10 cellular contexts compared by ENCODE assay signal in the genomic region with DNA sequence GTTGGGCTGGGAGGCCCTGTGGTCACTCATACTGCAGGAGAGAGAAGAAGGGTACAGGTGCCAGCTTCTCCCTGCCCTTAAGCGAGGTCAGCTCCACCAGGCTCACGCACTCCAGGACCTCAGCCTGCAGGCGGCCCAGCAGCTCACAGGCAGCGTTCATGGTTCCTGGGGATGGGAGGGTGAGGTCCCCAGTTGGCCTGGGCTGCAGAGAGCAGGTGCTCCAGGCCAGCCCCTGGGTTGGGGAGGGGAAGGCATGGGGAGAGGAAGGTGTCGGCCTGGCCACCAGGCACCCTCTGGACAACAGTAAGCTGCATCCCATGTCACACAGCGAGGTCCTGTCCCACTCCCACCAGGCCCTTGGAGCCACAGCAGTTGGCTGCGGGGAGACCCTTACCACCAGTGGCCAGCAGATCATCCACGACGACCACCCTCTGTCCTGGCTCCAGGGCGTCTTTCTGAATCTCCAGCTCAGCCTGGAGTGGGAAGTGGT. TPM values are rescaled to one million over a fixed set of nuclear protein-coding genes. Genes with fewer than 3 reads are reported as not detected.
DNase-seq lines count a peak whose midpoint lies in the region; ATAC-seq and TF ChIP-seq lines count a peak whose summit lies in the region.
"Had no signal": no experiment of that assay in that cellular context is flagged by ENCODE, and none has a peak within 500 bp of the region (broad histone marks: within the 10 kb centered on the region; RNA-seq: fewer than 3 reads in every experiment).

No MANE protein-coding gene starts in this region.

- H3K4me1 Mint-ChIP-seq in Calu3 (ENCODE audit: low read depth, unreplicated experiment) (peaks cover 12% of the 10 kb centered on the region), HFFc6 (ENCODE audit: low read depth) (peaks cover 20% of the 10 kb centered on the region)
- H3K4me1 Mint-ChIP-seq in activated T-cell treated with anti-CD3 and anti-CD28 coated beads, Interleukin-2, amount 50 U/mL, for 72 hours (ENCODE audit: low read depth), result peaks cover 36% of the 10 kb centered on the region

- intact Hi-C loops in Calu3 (cut with micrococcal nuclease; ENCODE audit: unreplicated experiment), result no loop called here

- H3K4me1 ChIP-seq in mucosa of stomach (ENCODE audit: control insufficient read depth, insufficient read depth, low read length), result peaks cover 31% of the 10 kb centered on the region
- peaks cover 9% of the 10 kb centered on the region for H3K4me1 ChIP-seq in BE2C

- TF ChIP-seq CTCF in Calu3 (IDR thresholded peaks at IDR 0.05; ENCODE audit: unreplicated experiment), result no peak
- TF ChIP-seq CTCF in HFFc6 (IDR thresholded peaks at IDR 0.05), result no peak
- no peak for TF ChIP-seq CTCF in BE2C (IDR thresholded peaks at IDR 0.05; ENCODE audit: low read depth, low read length)

- H3K27ac Mint-ChIP-seq in Calu3 (ENCODE audit: unreplicated experiment) (peak overlapping the region; percentile 97), HFFc6 (peak overlapping the region; percentile 87; the same call in 1 of the 2 replicates)
- no peak overlapping the region for H3K27ac Mint-ChIP-seq in activated T-cell treated with anti-CD3 and anti-CD28 coated beads, Interleukin-2, amount 50 U/mL, for 72 hours

- H3K4me3 ChIP-seq in mucosa of stomach (ENCODE audit: low read length) (no peak overlapping the region), BE2C (ENCODE audit: low read depth, low read length) (no peak overlapping the region)

- H3K36me3 Mint-ChIP-seq in Calu3 (ENCODE audit: insufficient read depth, unreplicated experiment) (peaks cover 88% of the 10 kb centered on the region), HFFc6 (ENCODE audit: low read depth) (no peaks in the 10 kb centered on the region; the same call in 1 of the 2 replicates)
- peaks cover 0 to 2% of the 10 kb centered on the region in 2 donors for H3K36me3 Mint-ChIP-seq in activated T-cell treated with anti-CD3 and anti-CD28 coated beads, Interleukin-2, amount 50 U/mL, for 72 hours (ENCODE audit: insufficient read depth in 2 of 2)

- H3K27me3 ChIP-seq in mucosa of stomach (ENCODE audit: control insufficient read depth, insufficient read depth, low read length), result no peaks in the 10 kb centered on the region
- H3K27me3 ChIP-seq in BE2C, result peaks cover 5% of the 10 kb centered on the region; the same call in 1 of the 2 replicates

- CTCF ChIA-PET in Calu3 (lab: Charles Lee), result interaction anchor here (1.2 to 3.3 kb wide), 3 partner anchors 27 to 72 kb away, joined by 3 to 16 read pairs (median 15); no protein-coding TSS in a partner anchor

- peak overlapping the region; percentile 78 for H3K9ac ChIP-seq in mucosa of stomach (ENCODE audit: low read length)

- peak overlapping the region; percentile 97 for H3K4me3 Mint-ChIP-seq in Calu3 (ENCODE audit: low read depth, unreplicated experiment)
- peak overlapping the region; percentile 88; the same call in 1 of the 2 replicates for H3K4me3 Mint-ChIP-seq in HFFc6
- H3K4me3 Mint-ChIP-seq in activated T-cell treated with anti-CD3 and anti-CD28 coated beads, Interleukin-2, amount 50 U/mL, for 72 hours, result peak overlapping the region; percentile 97 to 98

- ATAC-seq in activated T-cell treated with anti-CD3 and anti-CD28 coated beads, Interleukin-2, amount 50 U/mL, for 72 hours (replicated peaks in 1 of 2), result no peak
- ATAC-seq in GM18907 (IDR thresholded peaks at IDR 0.05; ENCODE audit: unreplicated experiment) (no peak), GM19467 (IDR thresholded peaks at IDR 0.05; ENCODE audit: unreplicated experiment) (no peak)

- DNase-seq in Calu3 (no peak), HFFc6 (no peak), BE2C (no peak), amygdala (lab: John Stamatoyannopoulos, UW) (no peak)
- DNase-seq in activated T-cell treated with anti-CD3 and anti-CD28 coated beads, Interleukin-2, amount 50 U/mL, for 72 hours, result no peak
- DNase-seq: foreskin melanocyte, NCI-H510A treated with DMSO at 0.1 percent for 48 hours had no signal

- no peaks in the 10 kb centered on the region for H3K9me3 ChIP-seq in mucosa of stomach (ENCODE audit: control insufficient read depth, low read length)
- H3K9me3 ChIP-seq in BE2C, result peaks cover 5% of the 10 kb centered on the region; the same call in 1 of the 2 replicates

- no TSS peak for BruUV-seq in Calu3 (replicated peaks; lab: Mats Ljungman, UMichigan)

- no peaks in the 10 kb centered on the region for H3K9me3 Mint-ChIP-seq in Calu3 (ENCODE audit: low read depth, unreplicated experiment)
- no peaks in the 10 kb centered on the region for H3K9me3 Mint-ChIP-seq in HFFc6
- no peaks in the 10 kb centered on the region for H3K9me3 Mint-ChIP-seq in activated T-cell treated with anti-CD3 and anti-CD28 coated beads, Interleukin-2, amount 50 U/mL, for 72 hours

- H3K36me3 ChIP-seq in mucosa of stomach (ENCODE audit: control insufficient read depth, insufficient read depth, low read length) (no peaks in the 10 kb centered on the region), BE2C (peaks cover 62% of the 10 kb centered on the region)

- H3K27me3 Mint-ChIP-seq in Calu3 (ENCODE audit: unreplicated experiment), result no peaks in the 10 kb centered on the region
- H3K27me3 Mint-ChIP-seq in HFFc6 (ENCODE audit: insufficient read depth), result peaks cover 7% of the 10 kb centered on the region
- no peaks in the 10 kb centered on the region for H3K27me3 Mint-ChIP-seq in activated T-cell treated with anti-CD3 and anti-CD28 coated beads, Interleukin-2, amount 50 U/mL, for 72 hours (ENCODE audit: low read depth)

RNA-seq across cellular contexts. Expression of a gene that starts 2.0 kb away (rescaled TPM):
- 203 and 207 TPM in 2 replicates for total RNA-seq in Calu3 (2022)
- total RNA-seq in HFFc6 (2021; fragmentation: NEBNext Ultra II Directional; extraction: Animal tissue kit (Norgen Biotek cat#: 25700)), result 100 to 1,000 TPM; 123 to 163 (median 130) TPM
- 100 to 1,000 TPM; 116 to 139 TPM for total RNA-seq in activated T-cell treated with anti-CD3 and anti-CD28 coated beads, Interleukin-2, amount 50 U/mL, for 72 hours
- polyA plus RNA-seq in BE2C (2012; ENCODE audit: insufficient read depth, insufficient read length, low read depth), result 391 TPM

RNA-seq across cellular contexts. Expression of a gene that starts 6.1 kb away (rescaled TPM):
- 74.8 and 82.5 TPM in 2 replicates for total RNA-seq in Calu3 (2022)
- 10 to 100 TPM; 13.3 to 28.2 (median 22.2) TPM for total RNA-seq in HFFc6 (2021; fragmentation: NEBNext Ultra II Directional; extraction: Animal tissue kit (Norgen Biotek cat#: 25700))
- 100 to 1,000 TPM; 167 to 172 TPM for total RNA-seq in activated T-cell treated with anti-CD3 and anti-CD28 coated beads, Interleukin-2, amount 50 U/mL, for 72 hours
- 27.8 TPM for polyA plus RNA-seq in BE2C (2012; ENCODE audit: insufficient read depth, insufficient read length, low read depth)

RNA-seq across cellular contexts. Expression of a gene that starts 24.7 kb away (rescaled TPM):
- total RNA-seq in Calu3 (2022), result 177 and 199 TPM in 2 replicates
- 100 to 1,000 TPM; 238 to 293 (median 264) TPM for total RNA-seq in HFFc6 (2021; fragmentation: NEBNext Ultra II Directional; extraction: Animal tissue kit (Norgen Biotek cat#: 25700))
- 100 to 1,000 TPM in 1 of 2 donors, 10 to 100 TPM in 1; 94.1 to 141 TPM for total RNA-seq in activated T-cell treated with anti-CD3 and anti-CD28 coated beads, Interleukin-2, amount 50 U/mL, for 72 hours
- polyA plus RNA-seq in BE2C (2012; ENCODE audit: insufficient read depth, insufficient read length, low read depth), result 21.7 TPM

RNA-seq across cellular contexts. Expression of a gene that starts 47.0 kb away (rescaled TPM):
- 50.4 and 55.0 TPM in 2 replicates for total RNA-seq in Calu3 (2022)
- 10 to 100 TPM; 16.6 to 20.7 (median 18.2) TPM for total RNA-seq in HFFc6 (2021; fragmentation: NEBNext Ultra II Directional; extraction: Animal tissue kit (Norgen Biotek cat#: 25700))
- 10 to 100 TPM; 26.1 to 31.7 TPM for total RNA-seq in activated T-cell treated with anti-CD3 and anti-CD28 coated beads, Interleukin-2, amount 50 U/mL, for 72 hours
- polyA plus RNA-seq in BE2C (2012; ENCODE audit: insufficient read depth, insufficient read length, low read depth), result 15.2 TPM

RNA-seq across cellular contexts. Expression of a gene that starts 47.2 kb away (rescaled TPM):
- total RNA-seq in Calu3 (2022), result 79.1 and 110 TPM in 2 replicates
- total RNA-seq in HFFc6 (2021; fragmentation: NEBNext Ultra II Directional; extraction: Animal tissue kit (Norgen Biotek cat#: 25700)), result 10 to 100 TPM; 58.0 to 75.9 (median 65.6) TPM
- total RNA-seq in activated T-cell treated with anti-CD3 and anti-CD28 coated beads, Interleukin-2, amount 50 U/mL, for 72 hours, result 10 to 100 TPM; 32.0 to 35.2 TPM
- polyA plus RNA-seq in BE2C (2012; ENCODE audit: insufficient read depth, insufficient read length, low read depth), result 252 TPM
